In genomic region chrX:16661495-16661894, GRCh38 we compare ENCODE assay signal across 34 cellular contexts. TPM values are rescaled to one million over a fixed set of nuclear protein-coding genes. Genes with fewer than 3 reads are reported as not detected.
"Had no signal": no experiment of that assay in that cellular context is flagged by ENCODE, and none has a peak within 500 bp of the region (broad histone marks: within the 10 kb centered on the region; RNA-seq: fewer than 3 reads in every experiment).

No MANE protein-coding gene starts in this region.

- ATAC-seq: activated CD8-positive, alpha-beta T cell treated with anti-CD3 and anti-CD28 coated beads for 36 hours; activated naive CD4-positive, alpha-beta T cell treated with anti-CD3 and anti-CD28 coated beads, Interleukin-2, amount 50 U/mL, for 72 hours; activated T-cell treated with anti-CD3 and anti-CD28 coated beads, Interleukin-2, amount 50 U/mL, for 4 hours; activated T-cell treated with anti-CD3 and anti-CD28 coated beads, Interleukin-2, amount 50 U/mL, for 72 hours; activated T-helper 17 cell treated with anti-CD3 and anti-CD28 coated beads, Interleukin-2, amount 50 U/mL, for 72 hours; T-helper 17 cell had no signal

- H3K4me1 ChIP-seq: adrenal gland had no signal

- H3K9me3 ChIP-seq: adrenal gland had no signal

- H3K27me3 ChIP-seq: adrenal gland, cardiac muscle cell had no signal

- DNase-seq: activated B cell treated with CpG ODN at 0.5 μM for 24 hours; activated CD4-positive, alpha-beta memory T cell treated with anti-CD3 and anti-CD28 coated beads for 36 hours; activated CD4-positive, alpha-beta T cell treated with anti-CD3 and anti-CD28 coated beads for 4 hours; activated CD4-positive, alpha-beta T cell treated with anti-CD3 and anti-CD28 coated beads, Interleukin-2, amount 10 ng/mL, durations not matched to agents 24 days and 14 days; activated CD4-positive, alpha-beta T cell treated with anti-CD3 and anti-CD28 coated beads, Interleukin-2, amount 50 U/mL, for 1 hour; activated CD4-positive, alpha-beta T cell treated with anti-CD3 and anti-CD28 coated beads, Interleukin-2, amount 50 U/mL, for 4 hours; activated CD4-positive, CD25-positive, alpha-beta regulatory T cell treated with anti-CD3 and anti-CD28 coated beads, Interleukin-2, amount 50 U/mL, for 72 hours; activated CD8-positive, alpha-beta memory T cell treated with anti-CD3 and anti-CD28 coated beads, Interleukin-2, amount 50 U/mL, for 4 hours; activated CD8-positive, alpha-beta T cell treated with anti-CD3 and anti-CD28 coated beads for 36 hours; activated effector memory CD4-positive, alpha-beta T cell treated with anti-CD3 and anti-CD28 coated beads, Interleukin-2, amount 50 U/mL, for 16 hours; activated gamma-delta T cell treated with Interleukin-2 at 50 U/mL for 16 hours; activated naive CD4-positive, alpha-beta T cell; activated naive CD4-positive, alpha-beta T cell treated with anti-CD3 and anti-CD28 coated beads for 36 hours; activated naive CD4-positive, alpha-beta T cell treated with anti-CD3 and anti-CD28 coated beads, Interleukin-2, amount 50 U/mL, for 16 hours; activated naive CD8-positive, alpha-beta T cell treated with anti-CD3 and anti-CD28 coated beads for 36 hours; activated T-cell treated with anti-CD3 and anti-CD28 coated beads for 4 hours; activated T-cell treated with anti-CD3 and anti-CD28 coated beads, Interleukin-2, amount 50 U/mL, for 1 hour; activated T-cell treated with anti-CD3 and anti-CD28 coated beads, Interleukin-2, amount 50 U/mL, for 4 hours; activated T-cell treated with anti-CD3 and anti-CD28 coated beads, Interleukin-2, amount 50 U/mL, for 72 hours; adrenal gland; amniotic stem cell; aorta; caudate nucleus; T-helper 17 cell; T-helper 9 cell had no signal

- FAIRE-seq: bronchial epithelial cell, colon, TTC549 had no signal

- H3K36me3 ChIP-seq: adrenal gland had no signal

- H3K27ac ChIP-seq: adrenal gland, cardiac muscle cell had no signal

- H3K4me3 ChIP-seq: adrenal gland, cardiac muscle cell had no signal

RNA-seq across cellular contexts. Expression of gene S100G, which starts 11.5 kb away (rescaled TPM):
- total RNA-seq: activated B cell treated with CpG ODN at 0.5 μM for 24 hours; activated CD4-positive, alpha-beta memory T cell treated with anti-CD3 and anti-CD28 coated beads for 36 hours; activated CD4-positive, alpha-beta T cell treated with anti-CD3 and anti-CD28 coated beads, Interleukin-2, amount 10 ng/mL, durations not matched to agents 24 days and 14 days; activated CD8-positive, alpha-beta memory T cell treated with anti-CD3 and anti-CD28 coated beads for 36 hours; activated CD8-positive, alpha-beta T cell treated with anti-CD3 and anti-CD28 coated beads for 36 hours; activated naive CD4-positive, alpha-beta T cell treated with anti-CD3 and anti-CD28 coated beads for 36 hours; activated naive CD4-positive, alpha-beta T cell treated with anti-CD3 and anti-CD28 coated beads, Interleukin-2, amount 50 U/mL, for 72 hours; activated naive CD8-positive, alpha-beta T cell treated with anti-CD3 and anti-CD28 coated beads for 36 hours; activated T-cell treated with anti-CD3 and anti-CD28 coated beads, Interleukin-2, amount 50 U/mL, for 4 hours; activated T-cell treated with anti-CD3 and anti-CD28 coated beads, Interleukin-2, amount 50 U/mL, for 72 hours; activated T-helper 1 cell treated with anti-CD3 and anti-CD28 coated beads, Interleukin-12 subunit alpha, Interleukin-12 subunit beta, Interleukin-2, Interleukin-4 antibody, amounts not matched to agents 30 ng/mL and 10 ng/mL and 1 ng/mL, durations not matched to agents 14 hours and 24 hours and 36 hours; activated T-helper 17 cell treated with anti-CD3 and anti-CD28 coated beads, Interleukin-2, amount 50 U/mL, for 72 hours; adrenal gland; aorta; bronchial epithelial cell; cardiac muscle cell; cerebellum; T-helper 17 cell had no signal
- polyA plus RNA-seq: cardiac muscle cell had no signal
